In the genomic region with DNA sequence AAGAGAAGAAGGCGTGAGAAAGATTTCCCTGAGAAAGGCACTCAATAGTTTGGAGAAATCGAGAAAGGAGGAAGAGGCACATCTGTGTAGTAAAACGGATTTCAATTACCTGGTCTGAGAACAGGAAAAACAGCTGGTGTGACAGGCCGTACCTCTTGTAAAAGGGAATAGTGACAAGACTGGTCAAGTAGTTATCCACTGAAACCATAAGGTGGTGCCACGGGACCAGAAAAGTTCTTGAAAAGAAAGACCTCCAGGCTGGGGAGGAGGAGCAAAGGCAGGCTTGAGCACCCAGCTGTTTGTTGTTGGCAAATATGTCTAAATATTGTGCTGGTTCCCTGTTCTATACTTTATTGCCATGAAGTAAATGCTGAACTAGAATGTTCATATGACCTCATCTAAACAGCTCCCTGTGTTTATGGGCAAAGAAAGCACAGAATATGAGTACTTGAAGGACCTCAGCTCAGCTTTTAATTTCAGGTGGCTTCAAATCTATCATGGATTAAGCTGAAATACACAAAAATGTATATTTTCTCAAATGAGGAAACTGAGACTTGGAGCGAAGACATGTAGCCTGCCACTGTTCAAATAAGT, we compare ENCODE assay signal across 8 cellular contexts.
DNase-seq lines count a peak whose midpoint lies in the region; ATAC-seq lines count a peak whose summit lies in the region.

No MANE protein-coding gene starts in this region.

- DNase-seq in ELR (ENCODE audit: low read depth) (peak; percentile 59), HuH-7 (ENCODE audit: low spot score) (peak; percentile 15), T47D (ENCODE audit: low read depth in 1 of 2, low spot score in 1 of 2) (peak; percentile 34 to 78), pons (ENCODE audit: low spot score) (peak; percentile 19), substantia nigra (lab: John Stamatoyannopoulos, UW) (no peak), AML-193 (lab: John Stamatoyannopoulos, UW) (no peak)
- no peak for DNase-seq in T-helper 2 cell treated with Interferon-gamma antibody and Interleukin-4, amounts not matched to agents 5 μg/mL and 100 μg/mL, for 36 hours (ENCODE audit: low spot score)

- H3K4me1 Mint-ChIP-seq in T-helper 2 cell treated with Interferon-gamma antibody and Interleukin-4, amounts not matched to agents 5 μg/mL and 100 μg/mL, for 36 hours (ENCODE audit: low read depth), result no peaks in the 10 kb centered on the region

- H3K27me3 Mint-ChIP-seq in T-helper 2 cell treated with Interferon-gamma antibody and Interleukin-4, amounts not matched to agents 5 μg/mL and 100 μg/mL, for 36 hours (ENCODE audit: low read depth), result peaks cover 13% of the 10 kb centered on the region

- H3K4me3 Mint-ChIP-seq in T-helper 2 cell treated with Interferon-gamma antibody and Interleukin-4, amounts not matched to agents 5 μg/mL and 100 μg/mL, for 36 hours, result no peak overlapping the region

- ATAC-seq in GM19397 (IDR thresholded peaks at IDR 0.05; ENCODE audit: unreplicated experiment), result peak; percentile 50

- no peaks in the 10 kb centered on the region for H3K9me3 Mint-ChIP-seq in T-helper 2 cell treated with Interferon-gamma antibody and Interleukin-4, amounts not matched to agents 5 μg/mL and 100 μg/mL, for 36 hours

- no peak overlapping the region for H3K27ac ChIP-seq in substantia nigra (ENCODE audit: low read depth, low read length, poor library complexity, severe bottlenecking)

- H3K27ac Mint-ChIP-seq in T-helper 2 cell treated with Interferon-gamma antibody and Interleukin-4, amounts not matched to agents 5 μg/mL and 100 μg/mL, for 36 hours, result no peak overlapping the region

- in situ Hi-C loops in T47D (cut with HindIII; ENCODE audit: low pct_unique_long_range_greater_than_20kb, low sequenced_read_pairs), result no loop called here

- no peaks in the 10 kb centered on the region for H3K36me3 Mint-ChIP-seq in T-helper 2 cell treated with Interferon-gamma antibody and Interleukin-4, amounts not matched to agents 5 μg/mL and 100 μg/mL, for 36 hours (ENCODE audit: low read depth)

Comparison
In these comparisons a context has a peak if more than half of its experiments do, and no peak if none do; other contexts are left out.
1. DNase-seq: peak in ELR (single experiment), HuH-7 (single experiment), T47D (2 of 2) and pons (single experiment); none in T-helper 2 cell treated with Interferon-gamma antibody and Interleukin-4, amounts not matched to agents 5 μg/mL and 100 μg/mL, for 36 hours (single experiment), substantia nigra (0 of 49) and AML-193 (0 of 2).